24 cellular contexts compared by ENCODE assay signal in genomic region chr4:123284166-123284565, GRCh38.
DNase-seq lines count a peak whose midpoint lies in the region; ATAC-seq and TF ChIP-seq lines count a peak whose summit lies in the region.
"Had no signal": no experiment of that assay in that cellular context is flagged by ENCODE, and none has a peak within 500 bp of the region (broad histone marks: within the 10 kb centered on the region; RNA-seq: fewer than 3 reads in every experiment).

No MANE protein-coding gene starts in this region.

- H3K27ac Mint-ChIP-seq in immature natural killer cell: no peak overlapping the region
- H3K27ac Mint-ChIP-seq: activated CD8-positive, alpha-beta memory T cell treated with anti-CD3 and anti-CD28 coated beads, Interleukin-2, amount 10 ng/mL, durations not matched to agents 7 days and 5 days; activated naive CD8-positive, alpha-beta T cell treated with anti-CD3 and anti-CD28 coated beads, Interleukin-2, amount 50 U/mL, for 24 hours; activated T-helper 2 cell treated with anti-CD3 and anti-CD28 coated beads, Interferon-gamma antibody, Interleukin-2, Interleukin-4, amounts not matched to agents 10 μg/mL and 5 μg/mL and 100 μg/mL, durations not matched to agents 14 hours and 24 hours and 36 hours; B cell had no signal

- peaks cover 0 to 12% (median 9%) of the 10 kb centered on the region in 3 donors for H3K36me3 Mint-ChIP-seq in immature natural killer cell

- ATAC-seq in HG02970 (IDR thresholded peaks at IDR 0.05; ENCODE audit: low FRiP score, unreplicated experiment): no peak
- ATAC-seq in upper lobe of left lung (ENCODE audit: low FRiP score in 2 of 2): no peak
- ATAC-seq in lower lobe of right lung: no peak
- ATAC-seq: activated CD8-positive, alpha-beta memory T cell treated with anti-CD3 and anti-CD28 coated beads, Interleukin-2, amount 10 ng/mL, durations not matched to agents 7 days and 5 days; activated naive CD8-positive, alpha-beta T cell treated with anti-CD3 and anti-CD28 coated beads, Interleukin-2, amount 50 U/mL, for 24 hours; sciatic nerve had no signal

- no peaks in the 10 kb centered on the region for H3K9me3 ChIP-seq in upper lobe of left lung
- H3K9me3 ChIP-seq in lower lobe of right lung: no peaks in the 10 kb centered on the region
- H3K9me3 ChIP-seq: Caco-2 had no signal

- TF ChIP-seq CTCF in upper lobe of left lung (IDR thresholded peaks at IDR 0.05) (no peak), lower lobe of right lung (IDR thresholded peaks at IDR 0.05) (no peak)

- H3K9me3 Mint-ChIP-seq in immature natural killer cell: no peaks in the 10 kb centered on the region
- H3K9me3 Mint-ChIP-seq: activated T-helper 2 cell treated with anti-CD3 and anti-CD28 coated beads, Interferon-gamma antibody, Interleukin-2, Interleukin-4, amounts not matched to agents 10 μg/mL and 5 μg/mL and 100 μg/mL, durations not matched to agents 14 hours and 24 hours and 36 hours had no signal

- TF ChIP-seq POLR2A in upper lobe of left lung (IDR thresholded peaks at IDR 0.05): no peak

- H3K27me3 ChIP-seq in upper lobe of left lung (no peaks in the 10 kb centered on the region), lower lobe of right lung (ENCODE audit: low read depth) (no peaks in the 10 kb centered on the region)

- no peaks in the 10 kb centered on the region for H3K36me3 ChIP-seq in upper lobe of left lung
- no peaks in the 10 kb centered on the region for H3K36me3 ChIP-seq in lower lobe of right lung

- DNase-seq in GDM1 (lab: John Stamatoyannopoulos, UW): peak; percentile 9
- DNase-seq in OCI-M1 (lab: John Stamatoyannopoulos, UW): peak; percentile 17
- peak; percentile 57 for DNase-seq in dermis blood vessel endothelial cell
- peak; percentile 17 for DNase-seq in myocyte (ENCODE audit: low read depth)
- DNase-seq in upper lobe of left lung: no peak
- no peak for DNase-seq in immature natural killer cell
- DNase-seq in lower lobe of right lung: no peak
- DNase-seq: activated CD4-positive, alpha-beta T cell treated with anti-CD3 and anti-CD28 coated beads for 1 hour; activated CD8-positive, alpha-beta memory T cell treated with anti-CD3 and anti-CD28 coated beads, Interleukin-2, amount 10 ng/mL, durations not matched to agents 7 days and 5 days; activated naive CD8-positive, alpha-beta T cell treated with anti-CD3 and anti-CD28 coated beads, Interleukin-2, amount 50 U/mL, for 24 hours; Caco-2; caudate nucleus; effector memory CD4-positive, alpha-beta T cell; H7; left cardiac atrium; NCI-H1048; NCI-H2081; NCI-H510A; SIG-M5; stimulated activated CD4-positive, alpha-beta T cell treated with anti-CD3 and anti-CD28 coated beads, Interleukin-1b, Interleukin-23, amount 100 ng/mL, for 48 hours had no signal

- H3K27me3 Mint-ChIP-seq in immature natural killer cell (ENCODE audit: low read depth in 3 of 3): peaks cover 0 to 6% (median 5%) of the 10 kb centered on the region in 3 donors
- H3K27me3 Mint-ChIP-seq: activated CD8-positive, alpha-beta memory T cell treated with anti-CD3 and anti-CD28 coated beads, Interleukin-2, amount 10 ng/mL, durations not matched to agents 7 days and 5 days; activated naive CD8-positive, alpha-beta T cell treated with anti-CD3 and anti-CD28 coated beads, Interleukin-2, amount 50 U/mL, for 24 hours; B cell had no signal

- H3K4me1 ChIP-seq in upper lobe of left lung (no peaks in the 10 kb centered on the region), lower lobe of right lung (no peaks in the 10 kb centered on the region)
- H3K4me1 ChIP-seq: Caco-2 had no signal

- H3K4me1 Mint-ChIP-seq in immature natural killer cell: peaks cover 33 to 40% of the 10 kb centered on the region in 2 donors
- H3K4me1 Mint-ChIP-seq: activated CD8-positive, alpha-beta memory T cell treated with anti-CD3 and anti-CD28 coated beads, Interleukin-2, amount 10 ng/mL, durations not matched to agents 7 days and 5 days; activated naive CD8-positive, alpha-beta T cell treated with anti-CD3 and anti-CD28 coated beads, Interleukin-2, amount 50 U/mL, for 24 hours had no signal

- H3K4me3 Mint-ChIP-seq in immature natural killer cell: no peak overlapping the region
- H3K4me3 Mint-ChIP-seq: activated CD8-positive, alpha-beta memory T cell treated with anti-CD3 and anti-CD28 coated beads, Interleukin-2, amount 10 ng/mL, durations not matched to agents 7 days and 5 days; activated naive CD8-positive, alpha-beta T cell treated with anti-CD3 and anti-CD28 coated beads, Interleukin-2, amount 50 U/mL, for 24 hours; B cell had no signal

- no peak for TF ChIP-seq EP300 in upper lobe of left lung (IDR thresholded peaks at IDR 0.05)

- intact Hi-C loops in lower lobe of right lung (cut with DNase I): no loop called here

- H3K4me3 ChIP-seq in upper lobe of left lung (no peak overlapping the region), lower lobe of right lung (no peak overlapping the region)

- H3K27ac ChIP-seq in upper lobe of left lung (no peak overlapping the region), lower lobe of right lung (no peak overlapping the region)

- 15 to 16% methylated on average over 2 of the region's 2 CpGs for WGBS in upper lobe of left lung, 2 donors

Comparison
In these comparisons a context has a peak if more than half of its experiments do, and no peak if none do; other contexts are left out.
1. DNase-seq: peak in GDM1 (single experiment), OCI-M1 (single experiment), dermis blood vessel endothelial cell (single experiment) and myocyte (single experiment); none in upper lobe of left lung (0 of 2), immature natural killer cell (0 of 3) and lower lobe of right lung (single experiment).